In genomic region chr16:18759598-18760520, GRCh38 we compare ENCODE assay signal across 8 cellular contexts. TPM values are rescaled to one million over a fixed set of nuclear protein-coding genes. Genes with fewer than 3 reads are reported as not detected.
DNase-seq lines count a peak whose midpoint lies in the region; ATAC-seq and TF ChIP-seq lines count a peak whose summit lies in the region.
"Not testable (repeated sequence)": the region's sequence is repeated elsewhere in the genome, so short reads cannot be mapped to it uniquely, and the experiment has no call there.

No MANE protein-coding gene starts in this region.

- CTCF ChIA-PET in CD8-positive, alpha-beta T cell (lab: Charles Lee): not testable (repeated sequence)

- TF ChIP-seq RAD21 in liver (IDR thresholded peaks at IDR 0.05): peak; percentile 69 to 73

- H3K4me3 ChIP-seq in CD8-positive, alpha-beta T cell (ENCODE audit: low read depth, low read length); OCI-LY3 (ENCODE audit: low read length); dorsolateral prefrontal cortex; liver (ENCODE audit: low read depth in 1 of 3, low read length in 3 of 3): not testable (repeated sequence)

- not testable (repeated sequence) for H3K27me3 Mint-ChIP-seq in CD8-positive, alpha-beta T cell (ENCODE audit: low read depth)

- H3K27me3 ChIP-seq in CD8-positive, alpha-beta T cell (ENCODE audit: insufficient read depth, low read length); OCI-LY3 (ENCODE audit: low read depth, low read length); dorsolateral prefrontal cortex; liver (ENCODE audit: control insufficient read depth in 4 of 4, insufficient read depth in 4 of 4, low read length in 3 of 4): not testable (repeated sequence)

- H3K4me1 Mint-ChIP-seq in CD8-positive, alpha-beta T cell (ENCODE audit: low read depth): peaks cover 15% of the 10 kb centered on the region

- 26% methylated on average over 19 of the region's 21 CpGs for whole genome bisulfite sequencing in liver

- not testable (repeated sequence) for H3K79me2 ChIP-seq in OCI-LY3 (ENCODE audit: low read length)

- peak; percentile 65 for TF ChIP-seq CTCF in CD8-positive, alpha-beta T cell (IDR thresholded peaks at IDR 0.05)
- TF ChIP-seq CTCF in OCI-LY3 (IDR thresholded peaks at IDR 0.05; ENCODE audit: low read depth, low read length) (peak; percentile 42), dorsolateral prefrontal cortex (IDR thresholded peaks at IDR 0.05 in 54 of 56, conservative IDR thresholded peaks at IDR 0.05 in 2 of 56; ENCODE audit: low read depth in 1 of 56, partially characterized antibody in 56 of 56) (peak; percentile 25 to 77 (median 65)), liver (IDR thresholded peaks at IDR 0.05; ENCODE audit: low read depth, low read length, missing input control) (peak; percentile 49)

- not testable (repeated sequence) for H3K27ac Mint-ChIP-seq in CD8-positive, alpha-beta T cell

- H3K4me3 Mint-ChIP-seq in CD8-positive, alpha-beta T cell: not testable (repeated sequence)

- POLR2A ChIA-PET in CD8-positive, alpha-beta T cell (lab: Charles Lee): not testable (repeated sequence)

- not testable (repeated sequence) for H4K20me1 ChIP-seq in OCI-LY3 (ENCODE audit: insufficient read depth, low read length)

- not testable (repeated sequence) for H3K9me3 Mint-ChIP-seq in CD8-positive, alpha-beta T cell

- H3K4me1 ChIP-seq in CD8-positive, alpha-beta T cell (ENCODE audit: insufficient read depth, low read length); OCI-LY3 (ENCODE audit: low read length); liver (ENCODE audit: control insufficient read depth in 4 of 4, insufficient read depth in 4 of 4, low read length in 3 of 4): not testable (repeated sequence)

- not testable (repeated sequence) for H3K9me3 ChIP-seq in CD8-positive, alpha-beta T cell (ENCODE audit: low read length); OCI-LY3 (ENCODE audit: insufficient read depth, low read length); liver (ENCODE audit: control insufficient read depth in 4 of 4, low read length in 3 of 4)

- H2AFZ ChIP-seq in OCI-LY3 (ENCODE audit: low read depth, low read length): not testable (repeated sequence)

- intact Hi-C loops in CD8-positive, alpha-beta T cell (cut with DNase I, micrococcal nuclease): loop anchor here in 1 of 2 experiments (5.0 kb wide), 2 partner anchors 1203 to 1898 kb away; no protein-coding TSS in a partner anchor
- intact Hi-C loops in dorsolateral prefrontal cortex (cut with DNase I): not testable (repeated sequence)

- not testable (repeated sequence) for H3K36me3 ChIP-seq in CD8-positive, alpha-beta T cell (ENCODE audit: insufficient read depth, low read length); OCI-LY3 (replicated peaks; ENCODE audit: low read depth, low read length); liver (ENCODE audit: control insufficient read depth in 4 of 4, insufficient read depth in 3 of 4, low read depth in 1 of 4, low read length in 3 of 4)

- peak overlapping the region; percentile 41 for H3K4me2 ChIP-seq in OCI-LY3 (ENCODE audit: low read length)

- H3K27ac ChIP-seq in CD8-positive, alpha-beta T cell (ENCODE audit: low read depth, low read length); OCI-LY3 (ENCODE audit: low read length); dorsolateral prefrontal cortex; liver (ENCODE audit: low read depth in 1 of 2, low read length in 2 of 2): not testable (repeated sequence)

- peak; percentile 26 to 71 (median 34) for DNase-seq in CD8-positive, alpha-beta T cell
- DNase-seq in activated CD8-positive, alpha-beta memory T cell treated with anti-CD3 and anti-CD28 coated beads, Interleukin-2, amount 50 U/mL, for 24 hours (ENCODE audit: extremely low read depth): peak; percentile 13
- peak; percentile 22 to 75 (median 52) for DNase-seq in dorsolateral prefrontal cortex
- DNase-seq in stimulated activated CD4-positive, alpha-beta T cell treated with anti-CD3 and anti-CD28 coated beads, Interleukin-4, amount 100 ng/mL, for 24 hours: peak; percentile 54

- H3K36me3 Mint-ChIP-seq in CD8-positive, alpha-beta T cell: not testable (repeated sequence)

- ATAC-seq in CD8-positive, alpha-beta T cell: peak; percentile 98
- ATAC-seq in GM19463 (IDR thresholded peaks at IDR 0.05; ENCODE audit: unreplicated experiment) (peak; percentile 45), HG03571 (IDR thresholded peaks at IDR 0.05; ENCODE audit: unreplicated experiment) (peak; percentile 40)

- not testable (repeated sequence) for H3K9ac ChIP-seq in OCI-LY3 (ENCODE audit: low read length); liver (ENCODE audit: low read depth in 1 of 2, low read length in 2 of 2)

RNA-seq across cellular contexts. Expression of gene RPS15A, which starts 30.3 kb away (rescaled TPM):
- total RNA-seq in CD8-positive, alpha-beta T cell: 1,000 to 10,000 TPM; 3,671 to 3,755 TPM
- total RNA-seq in dorsolateral prefrontal cortex (100 to 1,000 TPM; 167 to 354 (median 232) TPM), liver (1,000 to 10,000 TPM in 1 of 2 donors, 100 to 1,000 TPM in 1; 703 to 1,185 TPM)
- polyA plus RNA-seq in liver: 1,000 to 10,000 TPM in 1 of 2 donors, 100 to 1,000 TPM in 1; 349 to 1,088 TPM

RNA-seq across cellular contexts. Expression of gene ARL6IP1, which starts 41.5 kb away (rescaled TPM):
- 100 to 1,000 TPM; 137 to 138 TPM for total RNA-seq in CD8-positive, alpha-beta T cell
- total RNA-seq in dorsolateral prefrontal cortex: 100 to 1,000 TPM; 150 to 428 (median 318) TPM
- 100 to 1,000 TPM; 222 to 260 TPM for total RNA-seq in liver
- 100 to 1,000 TPM in 1 of 2 donors, 10 to 100 TPM in 1; 99.0 to 146 TPM for polyA plus RNA-seq in liver

Comparison
In these comparisons a context has a peak if more than half of its experiments do, and no peak if none do; other contexts are left out.
1. ATAC-seq: peak in every context shown above with its lines; median percentile 98 in CD8-positive, alpha-beta T cell; 45 in GM19463; 40 in HG03571.